ENCODE assay signal across 27 cellular contexts in genomic region chr3:32405711-32406323, GRCh38. TPM values are rescaled to one million over a fixed set of nuclear protein-coding genes. Genes with fewer than 3 reads are reported as not detected.
A peak's percentile ranks its signal among the peaks of the same experiment; 100 is the strongest.
DNase-seq lines count a peak whose midpoint lies in the region; ATAC-seq, FAIRE-seq and TF ChIP-seq lines count a peak whose summit lies in the region.
"Had no signal": no experiment of that assay in that cellular context is flagged by ENCODE, and none has a peak within 500 bp of the region (broad histone marks: within the 10 kb centered on the region; RNA-seq: fewer than 3 reads in every experiment).

No MANE protein-coding gene starts in this region.

- H3K36me3 Mint-ChIP-seq in CD14-positive monocyte, result peaks cover 12 to 25% of the 10 kb centered on the region in 2 donors
- peaks cover 36% of the 10 kb centered on the region for H3K36me3 Mint-ChIP-seq in activated T-helper 1 cell treated with anti-CD3 and anti-CD28 coated beads, Interleukin-12 subunit alpha, Interleukin-12 subunit beta, Interleukin-2, Interleukin-4 antibody, amounts not matched to agents 30 ng/mL and 10 ng/mL and 1 ng/mL, durations not matched to agents 14 hours and 24 hours and 36 hours (ENCODE audit: low read depth)
- H3K36me3 Mint-ChIP-seq: brain had no signal

- FAIRE-seq in GM12892 (lab: Jason Lieb, UNC), result no peak
- FAIRE-seq: HTR-8/SVneo, islet of Langerhans had no signal

- DNase-seq in CD14-positive monocyte (ENCODE audit: low spot score) (no peak), left lung (no peak), GM12892 (ENCODE audit: insufficient read length) (no peak), omental fat pad (ENCODE audit: low spot score) (no peak), hippocampal formation (lab: John Stamatoyannopoulos, UW) (no peak)
- DNase-seq in activated T-helper 1 cell treated with anti-CD3 and anti-CD28 coated beads, Interleukin-12 subunit alpha, Interleukin-12 subunit beta, Interleukin-2, Interleukin-4 antibody, amounts not matched to agents 30 ng/mL and 10 ng/mL and 1 ng/mL, durations not matched to agents 14 hours and 24 hours and 36 hours (ENCODE audit: low spot score), result no peak
- DNase-seq: activated CD4-positive, alpha-beta T cell treated with anti-CD3 and anti-CD28 coated beads, Interleukin-2, amount 50 U/mL, for 4 hours; activated CD8-positive, alpha-beta memory T cell treated with anti-CD3 and anti-CD28 coated beads, Interleukin-2, amount 50 U/mL, for 48 hours; activated effector memory CD4-positive, alpha-beta T cell treated with Interleukin-2 at 50 U/mL for 16 hours; activated naive CD8-positive, alpha-beta T cell treated with anti-CD3 and anti-CD28 coated beads, Interleukin-2, amount 50 U/mL, for 24 hours; CD8-positive, alpha-beta memory T cell; esophagus squamous epithelium; HFFc6; NCI-H1048; NCI-H1930; NCI-H748 treated with DMSO at 0.1 percent for 48 hours; stimulated activated naive CD8-positive, alpha-beta T cell treated with anti-CD3 and anti-CD28 coated beads, Interleukin-15, amount 100 ng/mL, for 72 hours had no signal

- peak overlapping the region; percentile 83 to 95 (median 92) for H3K27ac Mint-ChIP-seq in CD14-positive monocyte
- H3K27ac Mint-ChIP-seq in activated T-helper 1 cell treated with anti-CD3 and anti-CD28 coated beads, Interleukin-12 subunit alpha, Interleukin-12 subunit beta, Interleukin-2, Interleukin-4 antibody, amounts not matched to agents 30 ng/mL and 10 ng/mL and 1 ng/mL, durations not matched to agents 14 hours and 24 hours and 36 hours, result peak overlapping the region; percentile 19
- H3K27ac Mint-ChIP-seq: HFFc6; T-helper 2 cell treated with Interferon-gamma antibody and Interleukin-4, amounts not matched to agents 5 μg/mL and 100 μg/mL, for 36 hours had no signal

- no peaks in the 10 kb centered on the region for H3K9me3 ChIP-seq in BLaER1
- no peaks in the 10 kb centered on the region for H3K9me3 ChIP-seq in left lung
- H3K9me3 ChIP-seq: esophagus squamous epithelium, gastroesophageal sphincter, prostate gland, tibial nerve had no signal

- H3K9me3 Mint-ChIP-seq in CD14-positive monocyte, result no peaks in the 10 kb centered on the region
- H3K9me3 Mint-ChIP-seq in activated T-helper 1 cell treated with anti-CD3 and anti-CD28 coated beads, Interleukin-12 subunit alpha, Interleukin-12 subunit beta, Interleukin-2, Interleukin-4 antibody, amounts not matched to agents 30 ng/mL and 10 ng/mL and 1 ng/mL, durations not matched to agents 14 hours and 24 hours and 36 hours, result no peaks in the 10 kb centered on the region
- H3K9me3 Mint-ChIP-seq: activated naive CD8-positive, alpha-beta T cell treated with anti-CD3 and anti-CD28 coated beads, Interleukin-2, amount 50 U/mL, for 24 hours; CD8-positive, alpha-beta memory T cell; HFFc6; stimulated activated naive CD8-positive, alpha-beta T cell treated with anti-CD3 and anti-CD28 coated beads, Interleukin-15, amount 100 ng/mL, for 72 hours; T-helper 2 cell treated with Interferon-gamma antibody and Interleukin-4, amounts not matched to agents 5 μg/mL and 100 μg/mL, for 36 hours had no signal

- H3K27me3 Mint-ChIP-seq in CD14-positive monocyte (ENCODE audit: low read depth in 3 of 3), result no peaks in the 10 kb centered on the region
- H3K27me3 Mint-ChIP-seq in activated T-helper 1 cell treated with anti-CD3 and anti-CD28 coated beads, Interleukin-12 subunit alpha, Interleukin-12 subunit beta, Interleukin-2, Interleukin-4 antibody, amounts not matched to agents 30 ng/mL and 10 ng/mL and 1 ng/mL, durations not matched to agents 14 hours and 24 hours and 36 hours (ENCODE audit: insufficient read depth), result no peaks in the 10 kb centered on the region
- H3K27me3 Mint-ChIP-seq: activated naive CD8-positive, alpha-beta T cell treated with anti-CD3 and anti-CD28 coated beads, Interleukin-2, amount 50 U/mL, for 24 hours; CD8-positive, alpha-beta memory T cell; stimulated activated naive CD8-positive, alpha-beta T cell treated with anti-CD3 and anti-CD28 coated beads, Interleukin-15, amount 100 ng/mL, for 72 hours had no signal

- no peaks in the 10 kb centered on the region for H3K27me3 ChIP-seq in BLaER1
- H3K27me3 ChIP-seq in left lung, result no peaks in the 10 kb centered on the region
- H3K27me3 ChIP-seq: gastroesophageal sphincter, tibial nerve had no signal

- H3K4me3 ChIP-seq in BLaER1 (no peak overlapping the region), left lung (no peak overlapping the region)
- H3K4me3 ChIP-seq: esophagus squamous epithelium, gastroesophageal sphincter, prostate gland, SK-N-MC, tibial nerve had no signal

- TF ChIP-seq CTCF in CD14-positive monocyte (IDR thresholded peaks at IDR 0.05) (no peak), left lung (IDR thresholded peaks at IDR 0.05) (no peak), omental fat pad (IDR thresholded peaks at IDR 0.05) (no peak)

- H3K4me1 ChIP-seq in BLaER1 (peaks cover 74% of the 10 kb centered on the region), left lung (peaks cover 40 to 98% of the 10 kb centered on the region in 2 donors)
- H3K4me1 ChIP-seq: prostate gland had no signal

- TF ChIP-seq POLR2A in GM12892 (IDR thresholded peaks at IDR 0.05; ENCODE audit: low read depth, low read length), result no peak

- no peak overlapping the region for H3K9ac ChIP-seq in BLaER1

- peaks cover 95% of the 10 kb centered on the region for H3K4me1 Mint-ChIP-seq in CD14-positive monocyte
- peaks cover 86% of the 10 kb centered on the region for H3K4me1 Mint-ChIP-seq in activated T-helper 1 cell treated with anti-CD3 and anti-CD28 coated beads, Interleukin-12 subunit alpha, Interleukin-12 subunit beta, Interleukin-2, Interleukin-4 antibody, amounts not matched to agents 30 ng/mL and 10 ng/mL and 1 ng/mL, durations not matched to agents 14 hours and 24 hours and 36 hours (ENCODE audit: low read depth)

- H3K4me3 Mint-ChIP-seq in CD14-positive monocyte, result peak overlapping the region in 1 of 2 donors; percentile 75
- H3K4me3 Mint-ChIP-seq in activated T-helper 1 cell treated with anti-CD3 and anti-CD28 coated beads, Interleukin-12 subunit alpha, Interleukin-12 subunit beta, Interleukin-2, Interleukin-4 antibody, amounts not matched to agents 30 ng/mL and 10 ng/mL and 1 ng/mL, durations not matched to agents 14 hours and 24 hours and 36 hours, result no peak overlapping the region
- H3K4me3 Mint-ChIP-seq: activated naive CD8-positive, alpha-beta T cell treated with anti-CD3 and anti-CD28 coated beads, Interleukin-2, amount 50 U/mL, for 24 hours; brain; CD8-positive, alpha-beta memory T cell; HFFc6; T-helper 2 cell treated with Interferon-gamma antibody and Interleukin-4, amounts not matched to agents 5 μg/mL and 100 μg/mL, for 36 hours had no signal

- ATAC-seq in left lung, result no peak
- no peak for ATAC-seq in omental fat pad (ENCODE audit: low FRiP score)
- no peak for ATAC-seq in GM19452 (IDR thresholded peaks at IDR 0.05; ENCODE audit: unreplicated experiment)
- ATAC-seq: activated naive CD8-positive, alpha-beta T cell treated with anti-CD3 and anti-CD28 coated beads, Interleukin-2, amount 50 U/mL, for 24 hours; stimulated activated naive CD8-positive, alpha-beta T cell treated with anti-CD3 and anti-CD28 coated beads, Interleukin-15, amount 100 ng/mL, for 72 hours had no signal

- intact Hi-C loops in CD14-positive monocyte (cut with micrococcal nuclease), result loop anchor here (2.0 to 10.0 kb wide), 2 partner anchors 17 to 169 kb away; partner anchors contain the start of gene DYNC1LI1 (in 1 of the 2)
- intact Hi-C loops in activated T-helper 1 cell treated with anti-CD3 and anti-CD28 coated beads, Interleukin-12 subunit alpha, Interleukin-12 subunit beta, Interleukin-2, Interleukin-4 antibody, amounts not matched to agents 30 ng/mL and 10 ng/mL and 1 ng/mL, durations not matched to agents 14 hours and 24 hours and 36 hours (cut with micrococcal nuclease), result no loop called here
- intact Hi-C loops in left lung (cut with DNase I), result no loop called here

- peaks cover 93% of the 10 kb centered on the region for H4K20me1 ChIP-seq in BLaER1

- H3K27ac ChIP-seq in BLaER1, result no peak overlapping the region
- peak overlapping the region; percentile 68 to 86 for H3K27ac ChIP-seq in left lung
- H3K27ac ChIP-seq: gastroesophageal sphincter, SK-N-MC had no signal

- H3K4me2 ChIP-seq in BLaER1, result 0 out of 2 replicates have a peak overlapping the region, but pooled peaks have one; percentile 28

- H3K36me3 ChIP-seq in BLaER1 (peaks cover 69% of the 10 kb centered on the region), left lung (no peaks in the 10 kb centered on the region)
- H3K36me3 ChIP-seq: esophagus squamous epithelium, gastroesophageal sphincter, prostate gland, tibial nerve had no signal

RNA-seq across cellular contexts. Expression of gene CMTM7, which starts 14.2 kb away (rescaled TPM):
- polyA plus RNA-seq in CD14-positive monocyte, result 100 to 1,000 TPM; 146 to 148 TPM
- 50.6 and 59.7 TPM in 2 replicates for total RNA-seq in activated T-helper 1 cell treated with anti-CD3 and anti-CD28 coated beads, Interleukin-12 subunit alpha, Interleukin-12 subunit beta, Interleukin-2, Interleukin-4 antibody, amounts not matched to agents 30 ng/mL and 10 ng/mL and 1 ng/mL, durations not matched to agents 14 hours and 24 hours and 36 hours
- 10 to 100 TPM; 46.7 to 50.4 TPM for total RNA-seq in left lung
- 6.5 TPM for polyA plus RNA-seq in GM12892 (2012; ENCODE audit: missing spikeins)
- 10 to 100 TPM; 18.0 to 34.7 (median 31.3) TPM for total RNA-seq in omental fat pad

Comparison
In these comparisons a context has a peak if more than half of its experiments do, and no peak if none do; other contexts are left out.
1. intact Hi-C loops: an anchor here in CD14-positive monocyte (2.0 to 10.0 kb wide); none called in activated T-helper 1 cell treated with anti-CD3 and anti-CD28 coated beads, Interleukin-12 subunit alpha, Interleukin-12 subunit beta, Interleukin-2, Interleukin-4 antibody, amounts not matched to agents 30 ng/mL and 10 ng/mL and 1 ng/mL, durations not matched to agents 14 hours and 24 hours and 36 hours and left lung.